ENCODE assay signal across 8 cellular contexts in genomic region chr3:33277193-33277882, GRCh38. TPM values are rescaled to one million over a fixed set of nuclear protein-coding genes. Genes with fewer than 3 reads are reported as not detected.
DNase-seq lines count a peak whose midpoint lies in the region; ATAC-seq and TF ChIP-seq lines count a peak whose summit lies in the region.

TSS of gene FBXL2 (plus strand) at chr3:33277442. CDS start at chr3:33277513, 71 bp downstream.

- H3K9me3 ChIP-seq in iPS-18a (ENCODE audit: control insufficient read depth, low read depth, low read length) (no peaks in the 10 kb centered on the region), sigmoid colon (no peaks in the 10 kb centered on the region)

- H3K36me3 ChIP-seq in brain microvascular endothelial cell (replicated peaks) = no peaks in the 10 kb centered on the region
- H3K36me3 ChIP-seq in iPS-18a (ENCODE audit: control insufficient read depth, low read depth, low read length) = no peaks in the 10 kb centered on the region
- no peaks in the 10 kb centered on the region for H3K36me3 ChIP-seq in sigmoid colon

- H3K27ac ChIP-seq in brain microvascular endothelial cell = peak within 1 kb of the TSS; percentile 70
- H3K27ac ChIP-seq in iPS-18a (ENCODE audit: low read length) = no peak within 1 kb of the TSS
- peak within 1 kb of the TSS; percentile 53 to 81 (median 70) for H3K27ac ChIP-seq in sigmoid colon

- no peak within 1 kb of the TSS for H3K9ac ChIP-seq in iPS-18a (ENCODE audit: low read length)

- in situ Hi-C loops in brain microvascular endothelial cell (cut with HindIII; ENCODE audit: low pct_ligation_motif_present, low sequenced_read_pairs) = no loop called here

- H3K27me3 ChIP-seq in brain microvascular endothelial cell (replicated peaks) (no peaks in the 10 kb centered on the region), iPS-18a (ENCODE audit: control insufficient read depth, insufficient read depth, low read length) (peaks cover 7% of the 10 kb centered on the region), sigmoid colon (no peaks in the 10 kb centered on the region)

- ATAC-seq in GM18505 (IDR thresholded peaks at IDR 0.05; ENCODE audit: unreplicated experiment) (peak; percentile 82), HG03521 (IDR thresholded peaks at IDR 0.05; ENCODE audit: unreplicated experiment) (peak; percentile 92)

- intact Hi-C loops in sigmoid colon (cut with DNase I) = no loop called here

- H3K4me1 ChIP-seq in iPS-18a (ENCODE audit: control insufficient read depth, low read depth, low read length) (no peaks in the 10 kb centered on the region), sigmoid colon (peaks cover 0 to 15% (median 5%) of the 10 kb centered on the region in 4 donors)

- TF ChIP-seq CTCF in AG09309 (IDR thresholded peaks at IDR 0.05; ENCODE audit: control insufficient read depth, insufficient read depth, low read depth, low read length, missing control alignments) = no peak
- no peak for TF ChIP-seq CTCF in brain microvascular endothelial cell (IDR thresholded peaks at IDR 0.05; ENCODE audit: low read depth, low read length, missing control alignments)
- TF ChIP-seq CTCF in sigmoid colon (IDR thresholded peaks at IDR 0.05) = no peak

- TF ChIP-seq EP300 in sigmoid colon (IDR thresholded peaks at IDR 0.05) = no peak

- WGBS in sigmoid colon, 2 donors = 2% methylated on average over 63 of the region's 63 CpGs

- no peak for DNase-seq in AG09309 (ENCODE audit: low read depth)
- DNase-seq in OCI-M1 (lab: John Stamatoyannopoulos, UW) = peak; percentile 37
- peak; percentile 56 for DNase-seq in brain microvascular endothelial cell
- peak; percentile 72 for DNase-seq in sigmoid colon
- no peak for DNase-seq in SKM-1 (lab: John Stamatoyannopoulos, UW; ENCODE audit: unreplicated experiment)

- TF ChIP-seq POLR2A in GM18505 (IDR thresholded peaks at IDR 0.05; ENCODE audit: borderline replicate concordance, extremely low read depth, insufficient read depth, insufficient read length) (no peak), sigmoid colon (IDR thresholded peaks at IDR 0.05) (no peak)

- H3K4me3 ChIP-seq in AG09309 (ENCODE audit: control insufficient read depth, low read depth, low read length) (peak within 1 kb of the TSS; percentile 67), brain microvascular endothelial cell (ENCODE audit: low read depth, low read length) (peak within 1 kb of the TSS; percentile 81), iPS-18a (ENCODE audit: low read length) (peak within 1 kb of the TSS; percentile 61), sigmoid colon (peak within 1 kb of the TSS; percentile 54 to 95 (median 72))

RNA-seq across cellular contexts. Expression of gene FBXL2, which starts in this region (rescaled TPM):
- 10 to 100 TPM in 3 of 4 donors, 1 to 10 TPM in 1; 7.9 to 17.2 (median 11.1) TPM for total RNA-seq in sigmoid colon
- 1 to 10 TPM in 1 of 3 donors, not detected in 2; 1.2 TPM for polyA plus RNA-seq in sigmoid colon

Comparison
In these comparisons a context has a peak if more than half of its experiments do, and no peak if none do; other contexts are left out.
1. DNase-seq: peak in OCI-M1 (single experiment), brain microvascular endothelial cell (single experiment) and sigmoid colon (single experiment); none in AG09309 (single experiment) and SKM-1 (single experiment).
2. Peak in every context shown above with its lines, with median percentiles within 50 percentile points of each other: H3K4me3 ChIP-seq.